Comparison of ENCODE assay signal across 25 cellular contexts in genomic region chr1:90487040-90487439, GRCh38.
"Had no signal": no experiment of that assay in that cellular context is flagged by ENCODE, and none has a peak within 500 bp of the region (broad histone marks: within the 10 kb centered on the region; RNA-seq: fewer than 3 reads in every experiment).

No MANE protein-coding gene starts in this region.

- DNase-seq: dorsolateral prefrontal cortex; effector CD4-positive, alpha-beta T cell; heart left ventricle; left cardiac atrium; left lung; mesenchymal stem cell; mucosa of descending colon; naive B cell; right lobe of liver; small intestine; stimulated activated CD4-positive, alpha-beta T cell treated with anti-CD3 and anti-CD28 coated beads, Interleukin-12 subunit alpha, Interleukin-12 subunit beta, amount 100 ng/mL, for 4 hours; stimulated activated CD4-positive, alpha-beta T cell treated with anti-CD3 and anti-CD28 coated beads, Interleukin-1b, Interleukin-23, amount 100 ng/mL, for 48 hours; stimulated activated CD4-positive, alpha-beta T cell treated with anti-CD3 and anti-CD28 coated beads, Interleukin-4, amount 100 ng/mL, for 1 hour; stimulated activated CD8-positive, alpha-beta memory T cell treated with anti-CD3 and anti-CD28 coated beads, Interleukin-4, amount 100 ng/mL, for 48 hours; stimulated activated naive CD4-positive, alpha-beta T cell; stimulated activated naive CD8-positive, alpha-beta T cell treated with anti-CD3 and anti-CD28 coated beads, Interleukin-15, amount 100 ng/mL, for 72 hours; transverse colon; upper lobe of right lung; uterus had no signal

- H3K4me2 ChIP-seq: hepatocyte, neural progenitor cell had no signal

- H3K9me3 ChIP-seq: heart left ventricle, left lung, mucosa of descending colon, right lobe of liver, suprapubic skin, transverse colon, upper lobe of right lung, uterus had no signal

- H3K4me3 ChIP-seq: dorsolateral prefrontal cortex, heart left ventricle, hepatocyte, left lung, mucosa of descending colon, neural progenitor cell, right lobe of liver, suprapubic skin, transverse colon, upper lobe of right lung, uterus had no signal

- H3K79me2 ChIP-seq: hepatocyte, parathyroid adenoma had no signal

- H3K4me1 ChIP-seq: heart left ventricle, left lung, neural progenitor cell, parathyroid adenoma, right lobe of liver, suprapubic skin, transverse colon, upper lobe of right lung, uterus had no signal

- H3K27me3 ChIP-seq: dorsolateral prefrontal cortex, heart left ventricle, hepatocyte, left lung, neural progenitor cell, right lobe of liver, suprapubic skin, transverse colon, upper lobe of right lung, uterus had no signal

- ATAC-seq: heart left ventricle; left cardiac atrium; left lung; mucosa of descending colon; right lobe of liver; stimulated activated naive CD8-positive, alpha-beta T cell treated with anti-CD3 and anti-CD28 coated beads, Interleukin-15, amount 100 ng/mL, for 72 hours; upper lobe of right lung had no signal

- FAIRE-seq: frontal cortex, islet of Langerhans, small intestine had no signal

- H2AFZ ChIP-seq: hepatocyte, neural progenitor cell, parathyroid adenoma had no signal

- H3K9ac ChIP-seq: neural progenitor cell, parathyroid adenoma had no signal

- H3K36me3 ChIP-seq: heart left ventricle, left lung, neural progenitor cell, right lobe of liver, suprapubic skin, transverse colon, upper lobe of right lung, uterus had no signal

- H3K27ac ChIP-seq: dorsolateral prefrontal cortex, heart left ventricle, hepatocyte, left lung, neural progenitor cell, parathyroid adenoma, right lobe of liver, suprapubic skin, transverse colon, upper lobe of right lung, uterus had no signal
